In genomic region chr3:61560452-61561373, GRCh38 we compare ENCODE assay signal across 8 cellular contexts. TPM values are rescaled to one million over a fixed set of nuclear protein-coding genes. Genes with fewer than 3 reads are reported as not detected.
DNase-seq lines count a peak whose midpoint lies in the region; ATAC-seq and TF ChIP-seq lines count a peak whose summit lies in the region.

No MANE protein-coding gene starts in this region.

- intact Hi-C loops in lower leg skin (cut with DNase I; ENCODE audit: low total_unique reads), result no loop called here

- TF ChIP-seq POLR2A in lower leg skin (IDR thresholded peaks at IDR 0.05), result no peak

- no peaks in the 10 kb centered on the region for H3K36me3 ChIP-seq in duodenal mucosa (ENCODE audit: control insufficient read depth in 1 of 2, insufficient read depth in 2 of 2, low read length in 2 of 2)

- no peak for TF ChIP-seq CTCF in lower leg skin (IDR thresholded peaks at IDR 0.05)

- H3K4me3 ChIP-seq in duodenal mucosa (ENCODE audit: low read depth in 1 of 2, low read length in 2 of 2) (peak overlapping the region; percentile 82 to 85), lower leg skin (ENCODE audit: low read depth, poor library complexity, severe bottlenecking) (peak overlapping the region; percentile 49)

- DNase-seq in D341Med (ENCODE audit: low spot score) (peak; percentile 82), KG1 (lab: John Stamatoyannopoulos, UW) (peak; percentile 73), SK-N-DZ (ENCODE audit: low spot score) (peak; percentile 74), lower leg skin (ENCODE audit: low spot score in 2 of 2) (peak; percentile 74 to 96), stromal cell of bone marrow (ENCODE audit: low read depth) (peak; percentile 66)

- H3K9ac ChIP-seq in duodenal mucosa (ENCODE audit: low read depth in 1 of 2, low read length in 2 of 2), result peak overlapping the region; percentile 70 to 74

- H3K9me3 ChIP-seq in duodenal mucosa (ENCODE audit: control insufficient read depth in 1 of 2, low read length in 2 of 2), result no peaks in the 10 kb centered on the region

- peak overlapping the region; percentile 80 for H3K27ac ChIP-seq in duodenal mucosa (ENCODE audit: low read depth, low read length)

- WGBS in lower leg skin, 2 donors, result 0 to 1% methylated on average over 66 of the region's 66 CpGs

- peaks cover 0 to 6% of the 10 kb centered on the region in 2 donors for H3K27me3 ChIP-seq in duodenal mucosa (ENCODE audit: control insufficient read depth in 1 of 2, insufficient read depth in 2 of 2, low read length in 2 of 2)

- ATAC-seq in GM19467 (IDR thresholded peaks at IDR 0.05; ENCODE audit: unreplicated experiment), result peak; percentile 59
- no peak for ATAC-seq in GM18520 (IDR thresholded peaks at IDR 0.05; ENCODE audit: unreplicated experiment)

- peaks cover 13 to 14% of the 10 kb centered on the region in 2 donors for H3K4me1 ChIP-seq in duodenal mucosa (ENCODE audit: control insufficient read depth in 1 of 2, insufficient read depth in 2 of 2, low read length in 2 of 2)

RNA-seq across cellular contexts. Expression of gene PTPRG, which starts 0.7 kb away (rescaled TPM):
- polyA plus RNA-seq in SK-N-DZ (2014; cell fraction: cytosol; rRNA removed), result 8.7 and 12.5 TPM in 2 replicates
- 6.6 and 7.0 TPM in 2 replicates for polyA plus RNA-seq in SK-N-DZ (2014; cell fraction: nucleus; rRNA removed)
- 10 to 100 TPM in 3 of 4 donors, 1 to 10 TPM in 1; 8.4 to 37.3 (median 14.9) TPM for total RNA-seq in lower leg skin
